In the genomic region with DNA sequence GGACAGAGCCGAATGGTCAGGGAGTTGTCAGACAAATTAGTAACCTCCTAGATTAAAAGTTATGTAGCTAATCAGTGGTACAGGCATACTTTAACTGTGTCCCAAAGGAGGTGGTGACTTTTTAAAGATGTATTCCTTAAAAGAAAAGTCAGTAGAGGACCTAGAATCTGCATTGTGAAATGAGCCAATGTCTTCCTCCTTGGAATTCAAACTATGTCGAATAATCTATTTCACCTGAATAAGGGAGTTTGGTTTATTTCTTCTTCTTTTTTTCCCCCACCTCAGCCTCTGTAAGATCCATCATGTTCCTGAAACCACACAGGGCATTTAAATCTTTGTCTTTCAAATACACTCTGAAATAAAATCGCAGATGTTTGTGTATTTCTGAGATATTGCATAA, we compare ENCODE assay signal across 3 cellular contexts.
TF ChIP-seq lines count a peak whose summit lies in the region.

No MANE protein-coding gene starts in this region.

TF ChIP-seq in GM23338, 12 proteins besides CTCF, POLR2A, EP300 and RAD21 (continues in another document):
- TF ChIP-seq REST (IDR thresholded peaks at IDR 0.05; ENCODE audit: unreplicated experiment): no peak
- no peak for TF ChIP-seq ETS1 (IDR thresholded peaks at IDR 0.05)
- TF ChIP-seq CREB1 (CRISPR knock-in tag; IDR thresholded peaks at IDR 0.05; ENCODE audit: low read depth): no peak
- no peak for TF ChIP-seq POLR2AphosphoS5 (IDR thresholded peaks at IDR 0.05; ENCODE audit: low read depth)
- TF ChIP-seq NANOG (IDR thresholded peaks at IDR 0.05; ENCODE audit: borderline replicate concordance): no peak
- no peak for TF ChIP-seq EZH2 (IDR thresholded peaks at IDR 0.05; ENCODE audit: low read depth, unreplicated experiment)

TF ChIP-seq in IMR-90, 13 proteins besides CTCF, POLR2A, EP300 and RAD21:
- TF ChIP-seq FOS (IDR thresholded peaks at IDR 0.05; ENCODE audit: low read depth, low read length): no peak
- no peak for TF ChIP-seq SMC3 (IDR thresholded peaks at IDR 0.05; ENCODE audit: low read depth, low read length)
- no peak for TF ChIP-seq RCOR1 (IDR thresholded peaks at IDR 0.05; ENCODE audit: insufficient replicate concordance, low read length)
- no peak for TF ChIP-seq MXI1 (IDR thresholded peaks at IDR 0.05; ENCODE audit: borderline replicate concordance, low read depth, low read length)
- TF ChIP-seq BHLHE40 (IDR thresholded peaks at IDR 0.05; ENCODE audit: low read depth, low read length): no peak
- no peak for TF ChIP-seq MAFK (IDR thresholded peaks at IDR 0.05; ENCODE audit: low read depth, low read length)
- TF ChIP-seq MAZ (IDR thresholded peaks at IDR 0.05; ENCODE audit: borderline replicate concordance, low read depth, low read length): no peak
- TF ChIP-seq, protein P1, sequence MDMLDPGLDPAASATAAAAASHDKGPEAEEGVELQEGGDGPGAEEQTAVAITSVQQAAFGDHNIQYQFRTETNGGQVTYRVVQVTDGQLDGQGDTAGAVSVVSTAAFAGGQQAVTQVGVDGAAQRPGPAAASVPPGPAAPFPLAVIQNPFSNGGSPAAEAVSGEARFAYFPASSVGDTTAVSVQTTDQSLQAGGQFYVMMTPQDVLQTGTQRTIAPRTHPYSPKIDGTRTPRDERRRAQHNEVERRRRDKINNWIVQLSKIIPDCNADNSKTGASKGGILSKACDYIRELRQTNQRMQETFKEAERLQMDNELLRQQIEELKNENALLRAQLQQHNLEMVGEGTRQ (IDR thresholded peaks at IDR 0.05; ENCODE audit: low read depth, low read length): no peak
- TF ChIP-seq NFE2L2 (IDR thresholded peaks at IDR 0.05; ENCODE audit: low read depth, low read length): no peak
- TF ChIP-seq, protein P2, sequence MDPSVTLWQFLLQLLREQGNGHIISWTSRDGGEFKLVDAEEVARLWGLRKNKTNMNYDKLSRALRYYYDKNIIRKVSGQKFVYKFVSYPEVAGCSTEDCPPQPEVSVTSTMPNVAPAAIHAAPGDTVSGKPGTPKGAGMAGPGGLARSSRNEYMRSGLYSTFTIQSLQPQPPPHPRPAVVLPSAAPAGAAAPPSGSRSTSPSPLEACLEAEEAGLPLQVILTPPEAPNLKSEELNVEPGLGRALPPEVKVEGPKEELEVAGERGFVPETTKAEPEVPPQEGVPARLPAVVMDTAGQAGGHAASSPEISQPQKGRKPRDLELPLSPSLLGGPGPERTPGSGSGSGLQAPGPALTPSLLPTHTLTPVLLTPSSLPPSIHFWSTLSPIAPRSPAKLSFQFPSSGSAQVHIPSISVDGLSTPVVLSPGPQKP (IDR thresholded peaks at IDR 0.05; ENCODE audit: borderline replicate concordance, low read depth, low read length): no peak
- TF ChIP-seq CEBPB (IDR thresholded peaks at IDR 0.05; ENCODE audit: low read depth, low read length): no peak
- TF ChIP-seq CHD1 (IDR thresholded peaks at IDR 0.05; ENCODE audit: low read depth, low read length): no peak
- no peak for TF ChIP-seq RFX5 (IDR thresholded peaks at IDR 0.05; ENCODE audit: low read depth, low read length)

TF ChIP-seq in H1, 55 proteins besides CTCF, POLR2A, EP300 and RAD21:
- TF ChIP-seq CEBPB (IDR thresholded peaks at IDR 0.05; ENCODE audit: low read depth, low read length) (peak; percentile 56; the same call in 1 of the 2 replicates), CBX5 (IDR thresholded peaks at IDR 0.05; ENCODE audit: low read depth, low read length) (no peak), BRCA1 (IDR thresholded peaks at IDR 0.05; ENCODE audit: low read depth, low read length) (no peak), TEAD4 (IDR thresholded peaks at IDR 0.05; ENCODE audit: low read depth, low read length) (peak; percentile 86), YY1 (IDR thresholded peaks at IDR 0.05; ENCODE audit: low read depth, low read length) (no peak), RBBP5 (IDR thresholded peaks at IDR 0.05; ENCODE audit: borderline replicate concordance, low read depth, low read length) (no peak)
